In genomic region chr19:3420909-3421619, GRCh38 we compare ENCODE assay signal across 29 cellular contexts. TPM values are rescaled to one million over a fixed set of nuclear protein-coding genes. Genes with fewer than 3 reads are reported as not detected.
DNase-seq lines count a peak whose midpoint lies in the region; ATAC-seq and TF ChIP-seq lines count a peak whose summit lies in the region.
"Had no signal": no experiment of that assay in that cellular context is flagged by ENCODE, and none has a peak within 500 bp of the region (broad histone marks: within the 10 kb centered on the region; RNA-seq: fewer than 3 reads in every experiment).

No MANE protein-coding gene starts in this region.

- no peak overlapping the region for H3K4me3 Mint-ChIP-seq in activated CD8-positive, alpha-beta T cell treated with anti-CD3 and anti-CD28 coated beads for 36 hours
- H3K4me3 Mint-ChIP-seq in natural killer cell treated with Interleukin-12 subunit alpha and Interleukin-12 subunit beta and Interleukin-15 and Interleukin-18, amount 100 ng/mL, for 72 hours: no peak overlapping the region
- H3K4me3 Mint-ChIP-seq: B cell; CD8-positive, alpha-beta T cell had no signal

- POLR2A ChIA-PET in activated CD8-positive, alpha-beta T cell treated with anti-CD3 and anti-CD28 coated beads for 36 hours (lab: Charles Lee): interaction anchor here (0.9 kb wide), 1 partner anchor 14 kb away, joined by 3 read pairs; no protein-coding TSS in a partner anchor

- no peaks in the 10 kb centered on the region for H3K36me3 Mint-ChIP-seq in activated CD8-positive, alpha-beta T cell treated with anti-CD3 and anti-CD28 coated beads for 36 hours (ENCODE audit: low read depth)
- H3K36me3 Mint-ChIP-seq in natural killer cell treated with Interleukin-12 subunit alpha and Interleukin-12 subunit beta and Interleukin-15 and Interleukin-18, amount 100 ng/mL, for 72 hours: no peaks in the 10 kb centered on the region

- DNase-seq in C1 segment of cervical spinal cord (lab: John Stamatoyannopoulos, UW): peak in 10 of 14 donors; percentile 9 to 72 (median 64)
- peak in 47 of 58 donors; percentile 5 to 86 (median 52) for DNase-seq in anterior cingulate cortex (lab: John Stamatoyannopoulos, UW)
- DNase-seq in head of caudate nucleus: peak in 32 of 42 donors; percentile 23 to 79 (median 56)
- DNase-seq in posterior cingulate gyrus: peak in 7 of 10 donors; percentile 30 to 89 (median 67)
- DNase-seq in activated CD8-positive, alpha-beta T cell treated with anti-CD3 and anti-CD28 coated beads for 36 hours: no peak
- DNase-seq in natural killer cell treated with Interleukin-12 subunit alpha and Interleukin-12 subunit beta and Interleukin-15 and Interleukin-18, amount 100 ng/mL, for 72 hours (ENCODE audit: low spot score): no peak
- no peak for DNase-seq in mesenteric fat pad (ENCODE audit: low spot score)
- DNase-seq in NCI-H748 treated with DMSO at 0.1 percent for 48 hours (lab: John Stamatoyannopoulos, UW): no peak
- DNase-seq: activated CD4-positive, CD25-positive, alpha-beta regulatory T cell; activated gamma-delta T cell treated with Interleukin-2 at 50 U/mL for 16 hours; activated T-cell treated with anti-CD3 and anti-CD28 coated beads, Interleukin-2, amount 50 U/mL, for 48 hours; body of pancreas; CD8-positive, alpha-beta T cell; GOT3; left lung; mesendoderm; NCI-H2029; NCI-H524; SK-N-SH; stimulated activated naive CD4-positive, alpha-beta T cell; testis had no signal

- no peaks in the 10 kb centered on the region for H3K4me1 Mint-ChIP-seq in activated CD8-positive, alpha-beta T cell treated with anti-CD3 and anti-CD28 coated beads for 36 hours (ENCODE audit: low read depth)
- H3K4me1 Mint-ChIP-seq in natural killer cell treated with Interleukin-12 subunit alpha and Interleukin-12 subunit beta and Interleukin-15 and Interleukin-18, amount 100 ng/mL, for 72 hours (ENCODE audit: low read depth in 2 of 2): no peaks in the 10 kb centered on the region
- H3K4me1 Mint-ChIP-seq: B cell had no signal

- intact Hi-C loops in head of caudate nucleus (cut with DNase I): loop anchor here (10.0 kb wide), 1 partner anchor 54 kb away; no protein-coding TSS in a partner anchor
- intact Hi-C loops in posterior cingulate gyrus (cut with DNase I): no loop called here
- intact Hi-C loops in activated CD8-positive, alpha-beta T cell treated with anti-CD3 and anti-CD28 coated beads for 36 hours (cut with micrococcal nuclease): no loop called here

- ATAC-seq in activated CD8-positive, alpha-beta T cell treated with anti-CD3 and anti-CD28 coated beads for 36 hours: no peak
- no peak for ATAC-seq in natural killer cell treated with Interleukin-12 subunit alpha and Interleukin-12 subunit beta and Interleukin-15 and Interleukin-18, amount 100 ng/mL, for 72 hours
- ATAC-seq: body of pancreas; CD8-positive, alpha-beta T cell; left lung had no signal

- no peaks in the 10 kb centered on the region for H3K9me3 Mint-ChIP-seq in activated CD8-positive, alpha-beta T cell treated with anti-CD3 and anti-CD28 coated beads for 36 hours
- H3K9me3 Mint-ChIP-seq in natural killer cell treated with Interleukin-12 subunit alpha and Interleukin-12 subunit beta and Interleukin-15 and Interleukin-18, amount 100 ng/mL, for 72 hours: no peaks in the 10 kb centered on the region
- H3K9me3 Mint-ChIP-seq: CD8-positive, alpha-beta T cell had no signal

- H3K27me3 Mint-ChIP-seq in activated CD8-positive, alpha-beta T cell treated with anti-CD3 and anti-CD28 coated beads for 36 hours: no peaks in the 10 kb centered on the region
- H3K27me3 Mint-ChIP-seq in natural killer cell treated with Interleukin-12 subunit alpha and Interleukin-12 subunit beta and Interleukin-15 and Interleukin-18, amount 100 ng/mL, for 72 hours: no peaks in the 10 kb centered on the region
- H3K27me3 Mint-ChIP-seq: B cell had no signal

- CTCF ChIA-PET in activated CD8-positive, alpha-beta T cell treated with anti-CD3 and anti-CD28 coated beads for 36 hours (lab: Charles Lee): interaction anchor here (0.8 to 3.5 kb wide), 3 partner anchors 8 to 116 kb away, joined by 3 to 22 read pairs (median 4); no protein-coding TSS in a partner anchor

- no peak overlapping the region for H3K27ac Mint-ChIP-seq in activated CD8-positive, alpha-beta T cell treated with anti-CD3 and anti-CD28 coated beads for 36 hours
- H3K27ac Mint-ChIP-seq in natural killer cell treated with Interleukin-12 subunit alpha and Interleukin-12 subunit beta and Interleukin-15 and Interleukin-18, amount 100 ng/mL, for 72 hours: no peak overlapping the region
- H3K27ac Mint-ChIP-seq: B cell; CD8-positive, alpha-beta T cell had no signal

- TF ChIP-seq CTCF in activated CD8-positive, alpha-beta T cell treated with anti-CD3 and anti-CD28 coated beads for 36 hours (IDR thresholded peaks at IDR 0.05): no peak

RNA-seq across cellular contexts. Expression of gene NFIC, which starts 54.7 kb away (rescaled TPM):
- total RNA-seq in activated CD8-positive, alpha-beta T cell treated with anti-CD3 and anti-CD28 coated beads for 36 hours: 10 to 100 TPM; 19.0 to 20.8 TPM
- total RNA-seq in natural killer cell treated with Interleukin-12 subunit alpha and Interleukin-12 subunit beta and Interleukin-15 and Interleukin-18, amount 100 ng/mL, for 72 hours: 10 to 100 TPM; 21.4 to 41.7 TPM
- 207 TPM for total RNA-seq in mesenteric fat pad

RNA-seq across cellular contexts. Expression of gene SMIM24, which starts 59.3 kb away (rescaled TPM):
- total RNA-seq in activated CD8-positive, alpha-beta T cell treated with anti-CD3 and anti-CD28 coated beads for 36 hours: 1 to 10 TPM; 1.6 to 3.8 TPM
- total RNA-seq in natural killer cell treated with Interleukin-12 subunit alpha and Interleukin-12 subunit beta and Interleukin-15 and Interleukin-18, amount 100 ng/mL, for 72 hours: under 1 TPM in 1 of 2 donors, not detected in 1; 0.62 TPM
- total RNA-seq in mesenteric fat pad: 0.42 TPM
- total RNA-seq: A673; B cell; chondrocyte; Daoy; endothelial cell of umbilical vein; glomerular endothelial cell; left lung; myocyte; T-helper 1 cell treated with Interleukin-12 subunit alpha and Interleukin-12 subunit beta and Interleukin-4 antibody, amounts not matched to agents 30 ng/mL and 1 ng/mL, for 36 hours had no signal

Comparison
In these comparisons a context has a peak if more than half of its experiments do, and no peak if none do; other contexts are left out.
1. DNase-seq: peak in C1 segment of cervical spinal cord (10 of 14), anterior cingulate cortex (47 of 58), head of caudate nucleus (32 of 42) and posterior cingulate gyrus (7 of 10); none in activated CD8-positive, alpha-beta T cell treated with anti-CD3 and anti-CD28 coated beads for 36 hours (single experiment), natural killer cell treated with Interleukin-12 subunit alpha and Interleukin-12 subunit beta and Interleukin-15 and Interleukin-18, amount 100 ng/mL, for 72 hours (single experiment), mesenteric fat pad (single experiment) and NCI-H748 treated with DMSO at 0.1 percent for 48 hours (single experiment).